22 cellular contexts compared by ENCODE assay signal in the genomic region with DNA sequence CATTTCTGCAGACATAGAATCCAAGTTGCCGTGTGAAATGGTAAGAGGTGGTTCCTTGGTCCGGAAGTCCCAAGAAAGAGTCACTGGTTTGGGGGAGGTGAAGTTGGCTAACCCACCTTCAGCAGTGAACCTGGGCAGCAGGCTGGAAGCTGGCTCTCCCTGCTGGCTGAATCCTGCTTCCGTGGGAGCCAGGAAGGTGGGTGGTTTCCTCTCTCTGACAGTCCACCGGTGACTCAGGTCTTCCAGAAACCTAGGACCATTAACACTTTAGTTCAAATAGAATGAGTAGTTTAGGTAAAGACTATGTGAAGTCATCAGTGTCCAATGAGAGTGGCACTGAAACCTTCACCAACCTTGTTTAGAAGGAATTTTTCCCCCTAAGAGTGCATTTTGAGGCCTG.
"Had no signal": no experiment of that assay in that cellular context is flagged by ENCODE, and none has a peak within 500 bp of the region (broad histone marks: within the 10 kb centered on the region; RNA-seq: fewer than 3 reads in every experiment).

No MANE protein-coding gene starts in this region.

- H3K27me3 ChIP-seq: body of pancreas, gastrocnemius medialis, heart left ventricle, ovary, sigmoid colon, tibial nerve, uterus had no signal

- DNase-seq: activated CD4-positive, alpha-beta T cell treated with anti-CD3 and anti-CD28 coated beads, Interleukin-2, amount 50 U/mL, for 4 hours; activated naive CD4-positive, alpha-beta T cell; activated naive CD8-positive, alpha-beta T cell treated with anti-CD3 and anti-CD28 coated beads for 36 hours; activated T-cell treated with anti-CD3 and anti-CD28 coated beads for 4 hours; amniotic stem cell; body of pancreas; erythroblast; gastrocnemius medialis; heart left ventricle; left ventricle myocardium superior; naive thymus-derived CD8-positive, alpha-beta T cell; ovary; sigmoid colon; stimulated activated naive CD4-positive, alpha-beta T cell treated with Interleukin-2 at 50 U/mL for 16 hours; substantia nigra; T-cell; uterus had no signal

- ATAC-seq: body of pancreas; gastrocnemius medialis; heart left ventricle; left ventricle myocardium superior; naive thymus-derived CD8-positive, alpha-beta T cell; SK-N-SH treated with all-trans-retinoic acid at 6 μM for 48 hours; T-cell had no signal

- H3K4me3 ChIP-seq: body of pancreas, coronary artery, gastrocnemius medialis, heart left ventricle, ovary, sigmoid colon, tibial nerve, uterus had no signal

- H3K36me3 ChIP-seq: gastrocnemius medialis, heart left ventricle, ovary, sigmoid colon, tibial nerve, uterus had no signal

- H3K9me3 ChIP-seq: body of pancreas, gastrocnemius medialis, heart left ventricle, ovary, sigmoid colon, tibial nerve, uterus had no signal

- H3K4me3 Mint-ChIP-seq: activated naive CD8-positive, alpha-beta T cell treated with anti-CD3 and anti-CD28 coated beads for 36 hours; central memory CD8-positive, alpha-beta T cell; memory B cell; naive thymus-derived CD8-positive, alpha-beta T cell; T-cell had no signal

- H3K27me3 Mint-ChIP-seq: central memory CD8-positive, alpha-beta T cell had no signal

- H3K4me1 ChIP-seq: body of pancreas, gastrocnemius medialis, heart left ventricle, sigmoid colon, tibial nerve, uterus had no signal

- H3K36me3 Mint-ChIP-seq: activated naive CD8-positive, alpha-beta T cell treated with anti-CD3 and anti-CD28 coated beads for 36 hours; memory B cell; naive thymus-derived CD8-positive, alpha-beta T cell; T-cell had no signal

- H3K4me1 Mint-ChIP-seq: activated naive CD8-positive, alpha-beta T cell treated with anti-CD3 and anti-CD28 coated beads for 36 hours; central memory CD8-positive, alpha-beta T cell; memory B cell; naive thymus-derived CD8-positive, alpha-beta T cell; T-cell had no signal

- H3K9me3 Mint-ChIP-seq: activated naive CD8-positive, alpha-beta T cell treated with anti-CD3 and anti-CD28 coated beads for 36 hours; central memory CD8-positive, alpha-beta T cell; memory B cell; T-cell had no signal

- H3K27ac Mint-ChIP-seq: activated naive CD8-positive, alpha-beta T cell treated with anti-CD3 and anti-CD28 coated beads for 36 hours; memory B cell; naive thymus-derived CD8-positive, alpha-beta T cell; T-cell had no signal

- H3K27ac ChIP-seq: body of pancreas, coronary artery, gastrocnemius medialis, heart left ventricle, ovary, sigmoid colon, tibial nerve, uterus had no signal
